Comparison of ENCODE assay signal across 19 cellular contexts in genomic region chrX:115533485-115533884, GRCh38. TPM values are rescaled to one million over a fixed set of nuclear protein-coding genes. Genes with fewer than 3 reads are reported as not detected.
DNase-seq lines count a peak whose midpoint lies in the region; ATAC-seq, FAIRE-seq and TF ChIP-seq lines count a peak whose summit lies in the region.
"Had no signal": no experiment of that assay in that cellular context is flagged by ENCODE, and none has a peak within 500 bp of the region (broad histone marks: within the 10 kb centered on the region; RNA-seq: fewer than 3 reads in every experiment).

No MANE protein-coding gene starts in this region.

- POLR2A ChIA-PET in AG04449 (lab: Yijun Ruan, JAX): no interaction called here
- POLR2A ChIA-PET in H1 (lab: Charles Lee; ENCODE audit: partially characterized antibody): no interaction called here

- H3K79me2 ChIP-seq in GM23248 (ENCODE audit: insufficient read depth): no peaks in the 10 kb centered on the region
- H3K79me2 ChIP-seq in H1 (ENCODE audit: control insufficient read depth in 1 of 2, insufficient read depth in 2 of 2, low read length in 2 of 2): no peaks in the 10 kb centered on the region

- H2AFZ ChIP-seq in GM23248: 0 out of 2 replicates have a peak overlapping the region, but pooled peaks have one; percentile 19
- no peak overlapping the region for H2AFZ ChIP-seq in H1 (ENCODE audit: low read length)

- ATAC-seq in lower lobe of right lung: peak; percentile 35 to 82
- ATAC-seq in sciatic nerve: no peak
- no peak for ATAC-seq in GM21717 (IDR thresholded peaks at IDR 0.05; ENCODE audit: unreplicated experiment)
- ATAC-seq: gastrocnemius medialis, right cardiac atrium, Right ventricle myocardium inferior, T-helper 17 cell had no signal

- H4K5ac ChIP-seq in H1 (ENCODE audit: insufficient read length, low read depth, low read length): no peak overlapping the region

- DNase-seq in AG04449 (ENCODE audit: low read depth, low spot score) (peak; percentile 7), GM23248 (peak; percentile 46), H1 (ENCODE audit: low read depth in 1 of 2, low spot score in 2 of 2) (no peak), lower lobe of right lung (no peak), sciatic nerve (ENCODE audit: low spot score) (no peak), NCI-H2081 (lab: John Stamatoyannopoulos, UW) (no peak), small intestine (no peak)
- DNase-seq: ACHN; activated CD4-positive, CD25-positive, alpha-beta regulatory T cell treated with anti-CD3 and anti-CD28 coated beads, Interleukin-2, amount 50 U/mL, for 72 hours; gastrocnemius medialis; KBM-7; mammary epithelial cell; right cardiac atrium; stimulated activated CD4-positive, alpha-beta T cell treated with anti-CD3 and anti-CD28 coated beads, Interleukin-4, amount 100 ng/mL, for 1 hour; stimulated activated CD8-positive, alpha-beta memory T cell treated with anti-CD3 and anti-CD28 coated beads, Interleukin-4, amount 100 ng/mL, for 48 hours; T-helper 17 cell; thyroid gland had no signal

- TF ChIP-seq EP300 in H1 (IDR thresholded peaks at IDR 0.05; ENCODE audit: borderline replicate concordance in 1 of 2, low read depth in 2 of 2, low read length in 2 of 2): no peak

- H3K4ac ChIP-seq in H1 (replicated peaks; ENCODE audit: insufficient read length, low read depth, low read length): no peak overlapping the region

- no peaks in the 10 kb centered on the region for H3K9me3 ChIP-seq in GM23248 (ENCODE audit: low read depth)
- H3K9me3 ChIP-seq in H1 (ENCODE audit: insufficient read depth in 2 of 2, low read depth in 1 of 2, low read length in 1 of 2): no peaks in the 10 kb centered on the region
- H3K9me3 ChIP-seq in lower lobe of right lung: no peaks in the 10 kb centered on the region
- H3K9me3 ChIP-seq in small intestine (ENCODE audit: control insufficient read depth, low read depth): no peaks in the 10 kb centered on the region
- H3K9me3 ChIP-seq: gastrocnemius medialis, thyroid gland had no signal

- 0 to 4% methylated on average over 1 of the region's 1 CpG for WGBS in GM23248 (ENCODE audit: low coverage in 1 of 2, low lambda C conversion rate in 2 of 2, missing lambda C conversion rate in 2 of 2), 2 experiments
- 68% methylated on average over 1 of the region's 1 CpG; no CpG with 5 or more reads in 1 of the 2 experiments for WGBS in H1 (ENCODE audit: extremely low coverage in 1 of 2, insufficient coverage in 1 of 2, insufficient read length in 1 of 2, insufficient replicate concordance in 2 of 2, low coverage in 1 of 2, low lambda C conversion rate in 2 of 2, missing lambda C conversion rate in 1 of 2), 2 experiments
- WGBS in small intestine, 3 donors: 23 to 29% (median 23%) methylated on average over 1 of the region's 1 CpG

- H3K27ac ChIP-seq in GM23248: peak overlapping the region; percentile 39; the same call in 1 of the 2 replicates
- no peak overlapping the region for H3K27ac ChIP-seq in H1 (ENCODE audit: low read depth, low read length)
- peak overlapping the region; percentile 72 for H3K27ac ChIP-seq in lower lobe of right lung
- H3K27ac ChIP-seq in small intestine (ENCODE audit: low read depth in 1 of 2, low read length in 1 of 2): no peak overlapping the region
- H3K27ac ChIP-seq: gastrocnemius medialis had no signal

- no peak overlapping the region for H4K91ac ChIP-seq in H1 (replicated peaks; ENCODE audit: insufficient read length, low read length)

- H3K4me3 ChIP-seq in AG04449 (ENCODE audit: low read depth, low read length): no peak overlapping the region
- no peak overlapping the region for H3K4me3 ChIP-seq in GM23248
- H3K4me3 ChIP-seq in H1 (ENCODE audit: extremely low read depth in 1 of 4, insufficient read depth in 2 of 4, low read depth in 3 of 4, low read length in 4 of 4): no peak overlapping the region
- no peak overlapping the region for H3K4me3 ChIP-seq in lower lobe of right lung
- H3K4me3 ChIP-seq in small intestine (ENCODE audit: low read depth in 1 of 2, low read length in 2 of 2): no peak overlapping the region
- H3K4me3 ChIP-seq: gastrocnemius medialis, thyroid gland had no signal

- no peaks in the 10 kb centered on the region for H4K20me1 ChIP-seq in GM23248 (ENCODE audit: insufficient read depth)
- no peaks in the 10 kb centered on the region for H4K20me1 ChIP-seq in H1 (replicated peaks in 1 of 2; ENCODE audit: control insufficient read depth in 1 of 2, insufficient read depth in 2 of 2, low read length in 2 of 2)

- TF ChIP-seq CTCF in AG04449 (IDR thresholded peaks at IDR 0.05; ENCODE audit: insufficient read depth, low read length, missing control alignments) (no peak), H1 (IDR thresholded peaks at IDR 0.05; ENCODE audit: control extremely low read depth in 1 of 3, insufficient read depth in 1 of 3, low read depth in 1 of 3, low read length in 3 of 3) (no peak), lower lobe of right lung (IDR thresholded peaks at IDR 0.05) (no peak)

- intact Hi-C loops in lower lobe of right lung (cut with DNase I): no loop called here
- intact Hi-C loops in sciatic nerve (cut with DNase I): no loop called here

- no peak overlapping the region for H2BK20ac ChIP-seq in H1 (ENCODE audit: low read length)

- no peak overlapping the region for H2BK120ac ChIP-seq in H1 (replicated peaks; ENCODE audit: low read depth, low read length)

- no peak for TF ChIP-seq RAD21 in H1 (IDR thresholded peaks at IDR 0.05 in 1 of 2, conservative IDR thresholded peaks at IDR 0.05 in 1 of 2; ENCODE audit: low read depth in 2 of 2, low read length in 2 of 2)

- no peak overlapping the region for H2BK12ac ChIP-seq in H1 (ENCODE audit: low read depth, low read length)

- no peak overlapping the region for H2BK5ac ChIP-seq in H1 (ENCODE audit: low read depth, low read length)

- FAIRE-seq in H1 (lab: Jason Lieb, UNC): peak; percentile 62
- no peak for FAIRE-seq in small intestine (lab: Jason Lieb, UNC)

- no peak overlapping the region for H3K56ac ChIP-seq in H1 (replicated peaks; ENCODE audit: insufficient read length, low read depth, low read length)

- no peak overlapping the region for H2BK15ac ChIP-seq in H1 (ENCODE audit: low read length)

- H3K79me1 ChIP-seq in H1 (ENCODE audit: low read depth, low read length): no peaks in the 10 kb centered on the region

- H3K9me2 ChIP-seq in GM23248 (ENCODE audit: insufficient read depth): no peaks in the 10 kb centered on the region

- H2AK5ac ChIP-seq in H1 (ENCODE audit: low read depth, low read length): no peak overlapping the region

- H3F3A ChIP-seq in GM23248 (ENCODE audit: insufficient read depth): peaks cover 3% of the 10 kb centered on the region; the same call in 1 of the 2 replicates

- H4K8ac ChIP-seq in H1 (ENCODE audit: extremely low read depth, insufficient read depth, low read length): no peak overlapping the region

- no peak overlapping the region for H3K23ac ChIP-seq in H1 (ENCODE audit: insufficient read length)

- no peak for TF ChIP-seq POLR2A in H1 (IDR thresholded peaks at IDR 0.05; ENCODE audit: control extremely low read depth in 1 of 2, low read depth in 2 of 2, low read length in 2 of 2)

- in situ Hi-C loops in GM23248 (cut with MboI): no loop called here

- H3K27me3 ChIP-seq in GM23248 (replicated peaks; ENCODE audit: insufficient read depth) (no peaks in the 10 kb centered on the region), H1 (replicated peaks in 1 of 4; ENCODE audit: control insufficient read depth in 3 of 4, extremely low read depth in 1 of 4, insufficient read depth in 3 of 4, low read length in 3 of 4) (no peaks in the 10 kb centered on the region), lower lobe of right lung (ENCODE audit: low read depth) (no peaks in the 10 kb centered on the region), small intestine (ENCODE audit: control insufficient read depth in 2 of 2, insufficient read depth in 2 of 2, low read length in 2 of 2) (no peaks in the 10 kb centered on the region)
- H3K27me3 ChIP-seq: gastrocnemius medialis, thyroid gland had no signal

- H3K9ac ChIP-seq in GM23248: no peak overlapping the region
- H3K9ac ChIP-seq in H1 (replicated peaks in 1 of 4; ENCODE audit: extremely low read depth in 1 of 4, low read depth in 3 of 4, low read length in 3 of 4): no peak overlapping the region

- no peaks in the 10 kb centered on the region for H3K23me2 ChIP-seq in H1 (ENCODE audit: low read depth, low read length)

- peak overlapping the region; percentile 28 for H3K4me2 ChIP-seq in GM23248 (ENCODE audit: unreplicated experiment)
- no peak overlapping the region for H3K4me2 ChIP-seq in H1 (ENCODE audit: insufficient read depth in 1 of 2, low read depth in 2 of 2, low read length in 2 of 2)

- no peak overlapping the region for H3K14ac ChIP-seq in H1 (ENCODE audit: insufficient read length)

- H3K4me1 ChIP-seq in GM23248 (ENCODE audit: insufficient read depth) (peaks cover 11% of the 10 kb centered on the region; the same call in 1 of the 2 replicates), H1 (replicated peaks in 1 of 4; ENCODE audit: control insufficient read depth in 3 of 4, insufficient read depth in 4 of 4, low read length in 3 of 4) (peaks cover 0 to 4% (median 0%) of the 10 kb centered on the region in 4 experiments; a peak in 2 of 7 replicates), lower lobe of right lung (no peaks in the 10 kb centered on the region), small intestine (ENCODE audit: control insufficient read depth in 2 of 2, insufficient read depth in 1 of 2, low read depth in 1 of 2, low read length in 1 of 2) (no peaks in the 10 kb centered on the region)
- H3K4me1 ChIP-seq: gastrocnemius medialis, thyroid gland had no signal

- no peaks in the 10 kb centered on the region for H3K36me3 ChIP-seq in GM23248 (ENCODE audit: low read depth)
- H3K36me3 ChIP-seq in H1 (ENCODE audit: control insufficient read depth in 2 of 4, insufficient read depth in 4 of 4, low read length in 3 of 4): no peaks in the 10 kb centered on the region
- H3K36me3 ChIP-seq in lower lobe of right lung: no peaks in the 10 kb centered on the region
- H3K36me3 ChIP-seq in small intestine (ENCODE audit: control insufficient read depth in 2 of 2, insufficient read depth in 2 of 2, low read length in 2 of 2): no peaks in the 10 kb centered on the region
- H3K36me3 ChIP-seq: gastrocnemius medialis, thyroid gland had no signal

- CTCF ChIA-PET in AG04449 (lab: Yijun Ruan, JAX): interaction anchor here (1.0 kb wide), 1 partner anchor 108 kb away, joined by 3 read pairs; no protein-coding TSS in a partner anchor
- CTCF ChIA-PET in H1 (lab: Charles Lee; ENCODE audit: partially characterized antibody): interaction anchor here (0.8 to 1.0 kb wide), 2 partner anchors 14 to 93 kb away, joined by 3 read pairs; no protein-coding TSS in a partner anchor

- H3K18ac ChIP-seq in H1 (ENCODE audit: extremely low read depth, low read length): no peak overlapping the region

RNA-seq across cellular contexts. Expression of gene PLS3, which starts 27.5 kb away (rescaled TPM):
- total RNA-seq in GM23248 (2014; rRNA removed; shearing (Covaris generic)): 118 and 136 TPM in 2 replicates
- polyA plus RNA-seq in GM23248 (2016; fragmentation: Nextera tagmentation; extraction: Ambion mirVana) (137 and 139 TPM in 2 replicates), H1 (2011; rRNA removed) (55.2 and 107 TPM in 2 replicates), small intestine (10 to 100 TPM in 2 of 3 donors, 1 to 10 TPM in 1; 8.4 to 40.9 (median 10.3) TPM)
- total RNA-seq in H1 (2021; fragmentation: NEBNext Ultra II Directional; extraction: Animal tissue kit (Norgen Biotek cat#: 25700)): 185 and 188 TPM in 2 replicates
- polyA plus RNA-seq in H1 (2011; cell fraction: cytosol; rRNA removed): 143 TPM
- polyA plus RNA-seq in H1 (2011; cell fraction: nucleus; rRNA removed): 69.2 TPM
- 152 to 225 TPM (median 173 TPM) in 4 replicates for polyA plus RNA-seq in H1 (2012, experiment 1 of 2)
- 14.6 TPM for polyA plus RNA-seq in H1 (2012, experiment 2 of 2)
- polyA plus RNA-seq in H1 (2013, experiment 1 of 2): 90.2 TPM
- polyA plus RNA-seq in H1 (2013, experiment 2 of 2): 91.0 TPM
- 153 and 370 TPM in 2 replicates for polyA minus RNA-seq in H1 (2011; rRNA and poly(A)+ RNA removed)
- polyA minus RNA-seq in H1 (2011; cell fraction: cytosol; rRNA and poly(A)+ RNA removed): 150 TPM
- polyA minus RNA-seq in H1 (2011; cell fraction: nucleus; rRNA and poly(A)+ RNA removed): 97.3 TPM
- total RNA-seq in lower lobe of right lung (138 TPM), sciatic nerve (127 TPM)

Comparison
In these comparisons a context has a peak if more than half of its experiments do, and no peak if none do; other contexts are left out.
1. DNase-seq: peak in AG04449 (single experiment) and GM23248 (single experiment); none in H1 (0 of 2), lower lobe of right lung (single experiment), sciatic nerve (single experiment), NCI-H2081 (0 of 2) and small intestine (single experiment).
2. H3K27ac ChIP-seq: peak in GM23248 (single experiment) and lower lobe of right lung (single experiment); none in H1 (single experiment) and small intestine (0 of 2).
3. ATAC-seq: peak in lower lobe of right lung (2 of 2); none in sciatic nerve (single experiment) and GM21717 (single experiment).